ENCODE assay signal across 25 cellular contexts in genomic region chr9:133732351-133733073, GRCh38. TPM values are rescaled to one million over a fixed set of nuclear protein-coding genes. Genes with fewer than 3 reads are reported as not detected.
A peak's percentile ranks its signal among the peaks of the same experiment; 100 is the strongest.
DNase-seq lines count a peak whose midpoint lies in the region; ATAC-seq and TF ChIP-seq lines count a peak whose summit lies in the region.
"Had no signal": no experiment of that assay in that cellular context is flagged by ENCODE, and none has a peak within 500 bp of the region (broad histone marks: within the 10 kb centered on the region; RNA-seq: fewer than 3 reads in every experiment).

No MANE protein-coding gene starts in this region.

- no peak overlapping the region for H3K23ac ChIP-seq in IMR-90 (ENCODE audit: low read depth, low read length)

- no peak overlapping the region for H2AK5ac ChIP-seq in IMR-90 (ENCODE audit: low read depth, low read length)

- in situ Hi-C loops in IMR-90 (cut with MboI; ENCODE audit: low sequenced_read_pairs) (loop anchor here (10.0 kb wide), 1 partner anchor 198 kb away; the partner anchor contains the start of gene ADAMTSL2), ACHN (cut with HindIII; ENCODE audit: low pct_ligation_motif_present, low pct_unique_long_range_greater_than_20kb, low sequenced_read_pairs) (no loop called here)

- dilution Hi-C loops in IMR-90 (cut with HindIII; ENCODE audit: low sequenced_read_pairs, unreplicated experiment) = no loop called here

- peak; percentile 41 for DNase-seq in activated CD8-positive, alpha-beta memory T cell treated with anti-CD3 and anti-CD28 coated beads, Interleukin-2, amount 50 U/mL, for 48 hours
- DNase-seq in activated CD8-positive, alpha-beta memory T cell treated with anti-CD3 and anti-CD28 coated beads, Interleukin-2, amount 50 U/mL, for 4 hours = no peak
- DNase-seq in IMR-90 (no peak), islet precursor cell (peak; percentile 45), stomach (peak; percentile 24), ACHN (no peak)
- no peak for DNase-seq in activated CD4-positive, alpha-beta T cell treated with anti-CD3 and anti-CD28 coated beads for 1 hour
- DNase-seq: activated CD4-positive, alpha-beta T cell treated with anti-CD3 and anti-CD28 coated beads, Interleukin-2, amount 10 ng/mL, durations not matched to agents 24 days and 14 days; AML-193; CD4-positive, CD25-positive, alpha-beta regulatory T cell; immature natural killer cell; NCI-H1436 treated with DMSO at 0.1 percent for 48 hours; NCI-H2081 treated with DMSO at 0.1 percent for 48 hours; NCI-H748 treated with DMSO at 0.1 percent for 48 hours; stimulated activated CD4-positive, alpha-beta T cell treated with anti-CD3 and anti-CD28 coated beads, Interleukin-4, amount 100 ng/mL, for 24 hours; T1000; trophoblast cell had no signal

- no peak overlapping the region for H3K9ac ChIP-seq in IMR-90 (ENCODE audit: low read depth, low read length)

- ATAC-seq in IMR-90 (ENCODE audit: low read depth) (no peak), GM19395 (IDR thresholded peaks at IDR 0.05; ENCODE audit: unreplicated experiment) (no peak)
- ATAC-seq: gastroesophageal sphincter, left lung had no signal

- H3K9me3 ChIP-seq in IMR-90 (ENCODE audit: control insufficient read depth, insufficient read depth, low read length) (no peaks in the 10 kb centered on the region), stomach (no peaks in the 10 kb centered on the region)
- H3K9me3 ChIP-seq: gastroesophageal sphincter, left lung, Peyer's patch had no signal

- BruUV-seq in IMR-90 (replicated peaks; lab: Mats Ljungman, UMichigan) = no TSS peak

- TF ChIP-seq POLR2A in IMR-90 (IDR thresholded peaks at IDR 0.05; ENCODE audit: low read depth, low read length) (no peak), stomach (IDR thresholded peaks at IDR 0.05) (no peak)

- H4K91ac ChIP-seq in IMR-90 (ENCODE audit: insufficient read depth, low read depth, low read length) = no peak overlapping the region

- POLR2A ChIA-PET in IMR-90 (lab: Charles Lee; ENCODE audit: unreplicated experiment) = no interaction called here

- H3K4me2 ChIP-seq in IMR-90 (ENCODE audit: low read depth, low read length) = no peak overlapping the region
- H3K4me2 ChIP-seq: GM23338 had no signal

- H4K5ac ChIP-seq in IMR-90 (ENCODE audit: low read depth, low read length) = no peak overlapping the region

- H3K56ac ChIP-seq in IMR-90 (ENCODE audit: extremely low read depth, insufficient read depth, low read length) = no peak overlapping the region

- H3K4me1 ChIP-seq in IMR-90 (ENCODE audit: control insufficient read depth, insufficient read depth, low read length) (peaks cover 1% of the 10 kb centered on the region; the same call in 1 of the 2 replicates), stomach (peaks cover 2 to 9% (median 8%) of the 10 kb centered on the region in 4 donors)

- no peak overlapping the region for H4K8ac ChIP-seq in IMR-90 (ENCODE audit: low read depth in 2 of 2, low read length in 2 of 2)

- intact Hi-C loops in IMR-90 (cut with micrococcal nuclease) (no loop called here), stomach (cut with DNase I; ENCODE audit: low total_unique reads) (no loop called here)

- 77% methylated on average over 7 of the region's 21 CpGs; no CpG with 5 or more reads in 1 of the 2 experiments for WGBS in IMR-90 (ENCODE audit: extremely low coverage in 2 of 2, insufficient read length in 1 of 2), 2 experiments
- WGBS in stomach, 5 donors = 69 to 85% (median 82%) methylated on average over 10 to 21 of the region's 21 CpGs

- no peak for TF ChIP-seq CTCF in IMR-90 (conservative IDR thresholded peaks at IDR 0.05; ENCODE audit: low read depth, low read length)
- no peak for TF ChIP-seq CTCF in stomach (IDR thresholded peaks at IDR 0.05)

- H2AK9ac ChIP-seq in IMR-90 (replicated peaks; ENCODE audit: low read depth, low read length, poor library complexity) = peak overlapping the region; percentile 72

- H3K9me1 ChIP-seq in IMR-90 (ENCODE audit: insufficient read depth, low read length) = no peaks in the 10 kb centered on the region

- H3K18ac ChIP-seq in IMR-90 (ENCODE audit: low read depth, low read length) = no peak overlapping the region

- CTCF ChIA-PET in IMR-90 (lab: Yijun Ruan, JAX) = interaction anchor here (1.3 kb wide), 1 partner anchor 11 kb away, joined by 3 read pairs; no protein-coding TSS in a partner anchor

- H3K27ac ChIP-seq in IMR-90 (ENCODE audit: insufficient read depth, low read length) (no peak overlapping the region), stomach (no peak overlapping the region)
- H3K27ac ChIP-seq: brain microvascular endothelial cell, dorsolateral prefrontal cortex, gastroesophageal sphincter, left lung, Peyer's patch, WERI-Rb-1 had no signal

- no peak overlapping the region for H2BK5ac ChIP-seq in IMR-90 (ENCODE audit: low read depth, low read length, poor library complexity, severe bottlenecking)

- no peak overlapping the region for H2BK120ac ChIP-seq in IMR-90 (ENCODE audit: low read depth, low read length)

- TF ChIP-seq EP300 in stomach (IDR thresholded peaks at IDR 0.05) = no peak

- H3K4ac ChIP-seq in IMR-90 (ENCODE audit: low read depth, low read length) = no peak overlapping the region

- no peak overlapping the region for H3K14ac ChIP-seq in IMR-90 (replicated peaks; ENCODE audit: low read depth, low read length)

- H3K4me3 ChIP-seq in IMR-90 (ENCODE audit: insufficient read depth, low read depth, low read length) = no peak overlapping the region
- H3K4me3 ChIP-seq in stomach = no peak overlapping the region
- H3K4me3 ChIP-seq: dorsolateral prefrontal cortex, gastroesophageal sphincter, GM23338, left lung, Peyer's patch had no signal

- TF ChIP-seq RAD21 in IMR-90 (IDR thresholded peaks at IDR 0.05; ENCODE audit: low read length) = no peak

- H3K36me3 ChIP-seq in IMR-90 (ENCODE audit: control insufficient read depth, insufficient read depth, low read length) (no peaks in the 10 kb centered on the region), stomach (no peaks in the 10 kb centered on the region)
- H3K36me3 ChIP-seq: brain microvascular endothelial cell, gastroesophageal sphincter, left lung, Peyer's patch, WERI-Rb-1 had no signal

- H2BK15ac ChIP-seq in IMR-90 (ENCODE audit: low read depth, low read length) = no peak overlapping the region

- no peak overlapping the region for H2AFZ ChIP-seq in IMR-90 (replicated peaks; ENCODE audit: low read length, poor library complexity)
- H2AFZ ChIP-seq: GM23338 had no signal

- no peaks in the 10 kb centered on the region for H4K20me1 ChIP-seq in IMR-90 (ENCODE audit: insufficient read depth, low read length)

- no peak overlapping the region for H2BK20ac ChIP-seq in IMR-90 (ENCODE audit: low read depth, low read length)

- H3K79me1 ChIP-seq in IMR-90 (ENCODE audit: low read depth in 1 of 2, low read length in 2 of 2) = no peaks in the 10 kb centered on the region

- H3K27me3 ChIP-seq in IMR-90 (ENCODE audit: control insufficient read depth, insufficient read depth, low read length) (peaks cover 1% of the 10 kb centered on the region; the same call in 1 of the 2 replicates), stomach (peaks cover 0 to 4% (median 2%) of the 10 kb centered on the region in 3 donors)
- H3K27me3 ChIP-seq: brain microvascular endothelial cell, Peyer's patch had no signal

TF ChIP-seq in IMR-90, 13 proteins besides CTCF, POLR2A, EP300 and RAD21:
- TF ChIP-seq MXI1 (IDR thresholded peaks at IDR 0.05; ENCODE audit: borderline replicate concordance, low read depth, low read length) (no peak), CHD1 (IDR thresholded peaks at IDR 0.05; ENCODE audit: low read depth, low read length) (no peak), RCOR1 (IDR thresholded peaks at IDR 0.05; ENCODE audit: insufficient replicate concordance, low read length) (no peak), SMC3 (IDR thresholded peaks at IDR 0.05; ENCODE audit: low read depth, low read length) (no peak), CEBPB (IDR thresholded peaks at IDR 0.05; ENCODE audit: low read depth, low read length) (no peak)
TF ChIP-seq in IMR-90: peak in this region for 0.

RNA-seq across cellular contexts. Expression of gene SARDH, which starts 5.6 kb away (rescaled TPM):
- total RNA-seq in IMR-90 (2012; rRNA removed) = 4.7 and 5.0 TPM in 2 replicates
- polyA plus RNA-seq in IMR-90 (2012; rRNA removed) = 7.5 and 8.5 TPM in 2 replicates
- polyA plus RNA-seq in IMR-90 (2012; cell fraction: cytosol; rRNA removed) = 5.0 and 8.3 TPM in 2 replicates
- 9.2 and 23.8 TPM in 2 replicates for polyA plus RNA-seq in IMR-90 (2012; cell fraction: nucleus; rRNA removed; ENCODE audit: low replicate concordance)
- total RNA-seq in stomach = 10 to 100 TPM in 1 of 5 donors, 1 to 10 TPM in 3, not detected in 1; 2.3 to 15.2 (median 3.9) TPM
- polyA plus RNA-seq in stomach = 1 to 10 TPM in 1 of 3 donors, under 1 TPM in 2; 0.76 to 2.6 (median 0.93) TPM

Comparison
In these comparisons a context has a peak if more than half of its experiments do, and no peak if none do; other contexts are left out.
1. DNase-seq: peak in activated CD8-positive, alpha-beta memory T cell treated with anti-CD3 and anti-CD28 coated beads, Interleukin-2, amount 50 U/mL, for 48 hours (single experiment), islet precursor cell (single experiment) and stomach (single experiment); none in activated CD8-positive, alpha-beta memory T cell treated with anti-CD3 and anti-CD28 coated beads, Interleukin-2, amount 50 U/mL, for 4 hours (single experiment), IMR-90 (single experiment), activated CD4-positive, alpha-beta T cell treated with anti-CD3 and anti-CD28 coated beads for 1 hour (single experiment) and ACHN (single experiment).